ENCODE assay signal across 1 cellular context in genomic region chr11:66328307-66329144, GRCh38.
A peak's percentile ranks its signal among the peaks of the same experiment; 100 is the strongest.
TF ChIP-seq lines count a peak whose summit lies in the region.

No MANE protein-coding gene starts in this region.

TF ChIP-seq in HepG2, 621 proteins besides CTCF, POLR2A, EP300 and RAD21 (continues in another document):
- TF ChIP-seq FOSL2 (CRISPR knock-in tag; IDR thresholded peaks at IDR 0.05) (peak; percentile 56), NKX3-1 (CRISPR knock-in tag; IDR thresholded peaks at IDR 0.05) (no peak), MZF1 (CRISPR knock-in tag; IDR thresholded peaks at IDR 0.05; ENCODE audit: borderline replicate concordance) (no peak), ZMAT3 (CRISPR knock-in tag; conservative IDR thresholded peaks at IDR 0.05) (no peak), RERE (CRISPR knock-in tag; IDR thresholded peaks at IDR 0.05; ENCODE audit: low read depth) (no peak), ZNF44 (CRISPR knock-in tag; IDR thresholded peaks at IDR 0.05) (no peak), ZKSCAN5 (CRISPR knock-in tag; IDR thresholded peaks at IDR 0.05) (no peak), ZBTB38 (CRISPR knock-in tag; IDR thresholded peaks at IDR 0.05) (no peak; the same call in 1 of the 2 replicates), ZNF180 (CRISPR knock-in tag; IDR thresholded peaks at IDR 0.05; ENCODE audit: borderline replicate concordance, low read depth) (no peak), ZBTB2 (CRISPR knock-in tag; IDR thresholded peaks at IDR 0.05; ENCODE audit: low read depth) (0 out of 2 replicates have a peak, but pooled peaks have one; percentile 38), SPEN (CRISPR knock-in tag; IDR thresholded peaks at IDR 0.05; ENCODE audit: low read depth) (peak; percentile 78), SOX6 (IDR thresholded peaks at IDR 0.05) (no peak), SOX6 (CRISPR knock-in tag; IDR thresholded peaks at IDR 0.05) (peak; percentile 54), ZNF513 (CRISPR knock-in tag; conservative IDR thresholded peaks at IDR 0.05) (no peak), GLI4 (CRISPR knock-in tag; IDR thresholded peaks at IDR 0.05; ENCODE audit: borderline replicate concordance) (no peak), PAXIP1 (CRISPR knock-in tag; conservative IDR thresholded peaks at IDR 0.05) (peak; percentile 46; the same call in 1 of the 2 replicates), MXD4 (CRISPR knock-in tag; IDR thresholded peaks at IDR 0.05) (peak; percentile 92), CCAR2 (optimal IDR thresholded peaks at IDR 0.05; ENCODE audit: low read depth, low read length) (no peak), ZFP62 (CRISPR knock-in tag; IDR thresholded peaks at IDR 0.05) (no peak), PRDM4 (CRISPR knock-in tag; IDR thresholded peaks at IDR 0.05; ENCODE audit: borderline replicate concordance) (0 out of 2 replicates have a peak, but pooled peaks have one; percentile 41), ZC3H4 (CRISPR knock-in tag; IDR thresholded peaks at IDR 0.05; ENCODE audit: borderline replicate concordance) (no peak), HOXD1 (CRISPR knock-in tag; IDR thresholded peaks at IDR 0.05) (no peak), ZNF264 (CRISPR knock-in tag; IDR thresholded peaks at IDR 0.05) (0 out of 2 replicates have a peak, but pooled peaks have one; percentile 41), ZFP82 (CRISPR knock-in tag; IDR thresholded peaks at IDR 0.05; ENCODE audit: borderline replicate concordance) (no peak), RARA (CRISPR knock-in tag; IDR thresholded peaks at IDR 0.05) (peak; percentile 12; the same call in 1 of the 2 replicates), CENPX (CRISPR knock-in tag; IDR thresholded peaks at IDR 0.05) (no peak), ZNF430 (CRISPR knock-in tag; IDR thresholded peaks at IDR 0.05) (peak; percentile 53; the same call in 1 of the 2 replicates), BHLHE40 (IDR thresholded peaks at IDR 0.05; ENCODE audit: low read length) (peak; percentile 86), ZBTB21 (CRISPR knock-in tag; IDR thresholded peaks at IDR 0.05) (peak; percentile 42; the same call in 1 of the 2 replicates), SP140L (CRISPR knock-in tag; IDR thresholded peaks at IDR 0.05; ENCODE audit: borderline replicate concordance) (0 out of 2 replicates have a peak, but pooled peaks have one; percentile 69), ATF3 (CRISPR knock-in tag; IDR thresholded peaks at IDR 0.05) (no peak), ZNF12 (CRISPR knock-in tag; IDR thresholded peaks at IDR 0.05) (peak; percentile 96), ZNF629 (CRISPR knock-in tag; conservative IDR thresholded peaks at IDR 0.05) (0 out of 2 replicates have a peak, but pooled peaks have one; percentile 51), THAP11 (CRISPR knock-in tag; IDR thresholded peaks at IDR 0.05) (peak; percentile 68; the same call in 1 of the 2 replicates), SSRP1 (CRISPR knock-in tag; IDR thresholded peaks at IDR 0.05) (no peak), BATF2 (CRISPR knock-in tag; IDR thresholded peaks at IDR 0.05) (0 out of 2 replicates have a peak, but pooled peaks have one; percentile 48), ATRX (CRISPR knock-in tag; IDR thresholded peaks at IDR 0.05; ENCODE audit: borderline replicate concordance) (no peak), PAWR (CRISPR knock-in tag; IDR thresholded peaks at IDR 0.05; ENCODE audit: borderline replicate concordance) (no peak), ASH2L (IDR thresholded peaks at IDR 0.05; ENCODE audit: insufficient read length, low read depth, low read length) (peak; percentile 28), ZNF562 (CRISPR knock-in tag; IDR thresholded peaks at IDR 0.05; ENCODE audit: borderline replicate concordance) (no peak), TIGD3 (CRISPR knock-in tag; IDR thresholded peaks at IDR 0.05; ENCODE audit: borderline replicate concordance) (no peak), FUBP1 (CRISPR knock-in tag; IDR thresholded peaks at IDR 0.05; ENCODE audit: borderline replicate concordance) (no peak), MYC (CRISPR knock-in tag; IDR thresholded peaks at IDR 0.05; ENCODE audit: borderline replicate concordance) (peak; percentile 99), KDM5B (CRISPR knock-in tag; IDR thresholded peaks at IDR 0.05; ENCODE audit: borderline replicate concordance) (no peak; the same call in 1 of the 2 replicates), CAMTA2 (CRISPR knock-in tag; IDR thresholded peaks at IDR 0.05; ENCODE audit: borderline replicate concordance) (no peak), ZNF510 (CRISPR knock-in tag; IDR thresholded peaks at IDR 0.05; ENCODE audit: low read depth) (no peak), ZNF143 (CRISPR knock-in tag; IDR thresholded peaks at IDR 0.05) (peak; percentile 43; the same call in 1 of the 2 replicates), ZNF782 (CRISPR knock-in tag; IDR thresholded peaks at IDR 0.05; ENCODE audit: borderline replicate concordance) (no peak)
